8 cellular contexts compared by ENCODE assay signal in the genomic region with DNA sequence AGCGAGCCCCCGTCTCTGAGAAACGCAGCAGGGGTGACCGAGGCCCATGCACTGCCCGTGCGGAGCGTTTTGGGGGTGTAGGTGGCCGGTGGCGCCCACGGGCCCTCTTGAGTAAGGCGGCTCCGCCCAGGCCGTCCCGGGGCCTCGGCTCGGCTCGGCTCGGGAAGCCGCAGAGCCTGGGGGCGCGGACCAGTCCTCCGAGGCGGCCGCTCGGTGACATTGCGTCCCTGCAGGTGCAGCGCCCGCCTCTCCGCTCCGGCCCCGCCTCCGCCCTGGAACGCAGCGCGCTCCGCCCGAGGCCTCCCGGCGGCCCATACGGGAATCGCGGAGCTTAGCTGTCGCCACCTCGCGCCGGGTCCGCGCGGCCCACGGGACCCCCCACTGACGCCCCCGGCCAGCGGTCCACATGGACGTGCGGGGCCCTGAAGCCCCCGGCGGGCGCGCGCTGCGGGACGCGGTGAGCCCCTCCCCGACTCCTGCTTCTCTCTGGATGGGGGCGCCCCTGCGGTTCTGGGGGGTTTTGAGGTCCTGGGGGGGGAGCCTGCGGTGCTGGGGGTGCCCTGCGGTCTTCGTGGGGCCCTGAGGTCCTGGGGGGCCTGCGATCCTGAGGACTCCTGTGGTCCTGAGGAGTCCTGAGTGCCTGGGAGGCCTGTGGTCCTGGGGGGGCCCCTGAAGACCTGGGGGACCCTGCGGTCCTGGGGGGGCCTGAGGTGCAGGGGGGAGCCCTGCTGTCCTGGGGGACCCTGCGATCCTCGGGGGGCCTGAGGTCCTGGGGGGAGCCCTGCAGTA. TPM values are rescaled to one million over a fixed set of nuclear protein-coding genes. Genes with fewer than 3 reads are reported as not detected.
A peak's percentile ranks its signal among the peaks of the same experiment; 100 is the strongest.
DNase-seq lines count a peak whose midpoint lies in the region; ATAC-seq and TF ChIP-seq lines count a peak whose summit lies in the region.

A gene (plus strand): TSS at position 314 of the 789 bp plus-strand sequence. CDS start 93 bp downstream, at position 407.

- POLR2A ChIA-PET in HEK293 (lab: Yijun Ruan, JAX) = interaction anchor here (0.5 kb wide), 1 partner anchor 13 kb away, joined by 3 read pairs; a partner anchor contains a TSS
- POLR2A ChIA-PET in activated CD4-positive, alpha-beta memory T cell treated with anti-CD3 and anti-CD28 coated beads, Interleukin-2, amount 10 ng/mL, durations not matched to agents 7 days and 5 days (lab: Charles Lee) = interaction anchor here (2.3 to 3.5 kb wide), 3 partner anchors 12 to 23 kb away, joined by 14 to 34 read pairs (median 17); a partner anchor contains a TSS

- CTCF ChIA-PET in HEK293 (lab: Yijun Ruan, JAX) = interaction anchor here (0.6 to 0.7 kb wide), 3 partner anchors 35 to 346 kb away, joined by 3 to 5 read pairs (median 3); no protein-coding TSS in a partner anchor
- CTCF ChIA-PET in activated CD4-positive, alpha-beta memory T cell treated with anti-CD3 and anti-CD28 coated beads, Interleukin-2, amount 10 ng/mL, durations not matched to agents 7 days and 5 days (lab: Charles Lee) = no interaction called here

- H3K9me3 Mint-ChIP-seq in activated CD4-positive, alpha-beta memory T cell treated with anti-CD3 and anti-CD28 coated beads, Interleukin-2, amount 10 ng/mL, durations not matched to agents 7 days and 5 days = no peaks in the 10 kb centered on the region
- no peaks in the 10 kb centered on the region for H3K9me3 Mint-ChIP-seq in stimulated activated naive CD8-positive, alpha-beta T cell treated with anti-CD3 and anti-CD28 coated beads, Interleukin-15, amount 100 ng/mL, for 72 hours

- no peaks in the 10 kb centered on the region for H3K79me2 ChIP-seq in mesendoderm (ENCODE audit: control insufficient read depth, insufficient read depth, low read length)

- H3K9me3 ChIP-seq in HEK293 (ENCODE audit: control insufficient read depth, insufficient read depth, low read depth, low read length) = no peaks in the 10 kb centered on the region
- H3K9me3 ChIP-seq in effector memory CD4-positive, alpha-beta T cell (ENCODE audit: control insufficient read depth, low read length) = no peaks in the 10 kb centered on the region

- no peak within 1 kb of the TSS for H4K8ac ChIP-seq in mesendoderm (ENCODE audit: low read depth, low read length)

- H4K5ac ChIP-seq in mesendoderm (ENCODE audit: low read length) = no peak within 1 kb of the TSS

- peak within 1 kb of the TSS; percentile 76 for H3K27ac Mint-ChIP-seq in activated CD4-positive, alpha-beta memory T cell treated with anti-CD3 and anti-CD28 coated beads, Interleukin-2, amount 10 ng/mL, durations not matched to agents 7 days and 5 days
- H3K27ac Mint-ChIP-seq in stimulated activated naive CD8-positive, alpha-beta T cell treated with anti-CD3 and anti-CD28 coated beads, Interleukin-15, amount 100 ng/mL, for 72 hours = peak within 1 kb of the TSS; percentile 79 to 96

- no peak within 1 kb of the TSS for H3K23ac ChIP-seq in mesendoderm (ENCODE audit: low read length)

- H3K79me1 ChIP-seq in mesendoderm (ENCODE audit: low read length) = no peaks in the 10 kb centered on the region

- H2BK120ac ChIP-seq in mesendoderm (ENCODE audit: low read depth, low read length) = no peak within 1 kb of the TSS

- peak; percentile 68 for ATAC-seq in stimulated activated naive CD8-positive, alpha-beta T cell treated with anti-CD3 and anti-CD28 coated beads, Interleukin-15, amount 100 ng/mL, for 72 hours
- ATAC-seq in HG03439 (IDR thresholded peaks at IDR 0.05; ENCODE audit: unreplicated experiment) = no peak

- H3K4ac ChIP-seq in mesendoderm (ENCODE audit: low read depth, low read length) = no peak within 1 kb of the TSS

- WGBS in mesendoderm (ENCODE audit: extremely low coverage, insufficient coverage, low lambda C conversion rate) = no CpG with 5 or more reads among the region's 73 CpGs

- peaks cover 5% of the 10 kb centered on the region for H3K36me3 Mint-ChIP-seq in activated CD4-positive, alpha-beta memory T cell treated with anti-CD3 and anti-CD28 coated beads, Interleukin-2, amount 10 ng/mL, durations not matched to agents 7 days and 5 days (ENCODE audit: low read depth)

- H2AK5ac ChIP-seq in mesendoderm (ENCODE audit: low read length) = no peak within 1 kb of the TSS

- H3K56ac ChIP-seq in mesendoderm (ENCODE audit: low read length) = peak within 1 kb of the TSS; percentile 34

- H3K4me1 Mint-ChIP-seq in activated CD4-positive, alpha-beta memory T cell treated with anti-CD3 and anti-CD28 coated beads, Interleukin-2, amount 10 ng/mL, durations not matched to agents 7 days and 5 days = peaks cover 50% of the 10 kb centered on the region
- H3K4me1 Mint-ChIP-seq in stimulated activated naive CD8-positive, alpha-beta T cell treated with anti-CD3 and anti-CD28 coated beads, Interleukin-15, amount 100 ng/mL, for 72 hours = peaks cover 47% of the 10 kb centered on the region

- H2BK5ac ChIP-seq in mesendoderm (ENCODE audit: low read length) = no peak within 1 kb of the TSS

- TF ChIP-seq CTCF in GM13977 (IDR thresholded peaks at IDR 0.05; ENCODE audit: extremely low read depth, insufficient read depth, missing control alignments) (peak; percentile 37), HEK293 (tag by site-specific recombination; IDR thresholded peaks at IDR 0.05) (peak; percentile 46; the same call in 1 of the 2 replicates)

- peaks cover 18% of the 10 kb centered on the region for H3K4me1 ChIP-seq in HEK293 (ENCODE audit: control insufficient read depth, insufficient read depth, low read length)
- peaks cover 3% of the 10 kb centered on the region for H3K4me1 ChIP-seq in effector memory CD4-positive, alpha-beta T cell (ENCODE audit: control insufficient read depth, insufficient read depth, low read length, poor library complexity, severe bottlenecking)
- peaks cover 4% of the 10 kb centered on the region for H3K4me1 ChIP-seq in mesendoderm (ENCODE audit: control insufficient read depth, low read depth, low read length)

- H3K27me3 ChIP-seq in effector memory CD4-positive, alpha-beta T cell (replicated peaks; ENCODE audit: control insufficient read depth, insufficient read depth, low read length, poor library complexity, severe bottlenecking) = no peaks in the 10 kb centered on the region
- no peaks in the 10 kb centered on the region for H3K27me3 ChIP-seq in mesendoderm (ENCODE audit: insufficient read depth, low read length, poor library complexity)

- H2BK15ac ChIP-seq in mesendoderm (replicated peaks; ENCODE audit: low read depth) = no peak within 1 kb of the TSS

- H3K27ac ChIP-seq in HEK293 (ENCODE audit: extremely low read depth, low read depth, low read length) = peak within 1 kb of the TSS; percentile 72
- peak within 1 kb of the TSS; percentile 51 for H3K27ac ChIP-seq in effector memory CD4-positive, alpha-beta T cell (ENCODE audit: insufficient read depth, low read length, poor library complexity, severe bottlenecking)
- no peak within 1 kb of the TSS for H3K27ac ChIP-seq in mesendoderm (ENCODE audit: low read depth, low read length)

- peaks cover 5 to 7% of the 10 kb centered on the region in 2 experiments; a peak in 2 of 3 replicates for H3K36me3 ChIP-seq in HEK293 (ENCODE audit: control insufficient read depth in 2 of 2, insufficient read depth in 1 of 2, low read length in 2 of 2)
- H3K36me3 ChIP-seq in effector memory CD4-positive, alpha-beta T cell (ENCODE audit: control insufficient read depth, insufficient read depth, low read length) = no peaks in the 10 kb centered on the region
- no peaks in the 10 kb centered on the region for H3K36me3 ChIP-seq in mesendoderm (ENCODE audit: control insufficient read depth, insufficient read depth, low read length)

- H3K18ac ChIP-seq in mesendoderm (ENCODE audit: low read length) = peak within 1 kb of the TSS; percentile 3

- peak within 1 kb of the TSS; percentile 36 for H3K9ac ChIP-seq in mesendoderm (ENCODE audit: low read length)

- H3K27me3 Mint-ChIP-seq in activated CD4-positive, alpha-beta memory T cell treated with anti-CD3 and anti-CD28 coated beads, Interleukin-2, amount 10 ng/mL, durations not matched to agents 7 days and 5 days = peaks cover 6% of the 10 kb centered on the region
- H3K27me3 Mint-ChIP-seq in stimulated activated naive CD8-positive, alpha-beta T cell treated with anti-CD3 and anti-CD28 coated beads, Interleukin-15, amount 100 ng/mL, for 72 hours = no peaks in the 10 kb centered on the region

- peak within 1 kb of the TSS; percentile 69 for H3K4me3 Mint-ChIP-seq in activated CD4-positive, alpha-beta memory T cell treated with anti-CD3 and anti-CD28 coated beads, Interleukin-2, amount 10 ng/mL, durations not matched to agents 7 days and 5 days
- H3K4me3 Mint-ChIP-seq in stimulated activated naive CD8-positive, alpha-beta T cell treated with anti-CD3 and anti-CD28 coated beads, Interleukin-15, amount 100 ng/mL, for 72 hours = peak within 1 kb of the TSS; percentile 73 to 87

- DNase-seq in GM13977 (ENCODE audit: low spot score) (peak; percentile 92), NCI-H1930 (lab: John Stamatoyannopoulos, UW) (peak; percentile 60 to 72), mesendoderm (peak; percentile 70)
- DNase-seq in activated CD4-positive, alpha-beta memory T cell treated with anti-CD3 and anti-CD28 coated beads, Interleukin-2, amount 10 ng/mL, durations not matched to agents 7 days and 5 days = peak; percentile 68
- peak; percentile 36 to 53 (median 45) for DNase-seq in effector memory CD4-positive, alpha-beta T cell
- peak; percentile 63 to 70 for DNase-seq in stimulated activated naive CD8-positive, alpha-beta T cell treated with anti-CD3 and anti-CD28 coated beads, Interleukin-15, amount 100 ng/mL, for 72 hours

- in situ Hi-C loops in GM13977 (cut with MboI; ENCODE audit: low pct_unique_long_range_greater_than_20kb, low sequenced_read_pairs, unreplicated experiment) = no loop called here

- H3K4me2 ChIP-seq in mesendoderm (ENCODE audit: low read length) = no peak within 1 kb of the TSS

- H3K4me3 ChIP-seq in HEK293 (ENCODE audit: low read depth, low read length) (peak within 1 kb of the TSS; percentile 52), mesendoderm (ENCODE audit: low read length) (no peak within 1 kb of the TSS)
- H3K4me3 ChIP-seq in effector memory CD4-positive, alpha-beta T cell (ENCODE audit: insufficient read depth, low read depth, low read length, poor library complexity, severe bottlenecking) = peak within 1 kb of the TSS; percentile 62

TF ChIP-seq in HEK293, 187 proteins besides CTCF, POLR2A, EP300 and RAD21 (continues in another document):
- TF ChIP-seq ZNF549 (tag by site-specific recombination; IDR thresholded peaks at IDR 0.05) = no peak

RNA-seq across cellular contexts. Expression of the gene that starts here (rescaled TPM):
- total RNA-seq in activated CD4-positive, alpha-beta memory T cell treated with anti-CD3 and anti-CD28 coated beads, Interleukin-2, amount 10 ng/mL, durations not matched to agents 7 days and 5 days = 1 to 10 TPM; 9.0 to 9.2 TPM
- polyA plus RNA-seq in mesendoderm (2013, experiment 1 of 2) = 0.18 TPM
- polyA plus RNA-seq in mesendoderm (2013, experiment 2 of 2) = 0.08 TPM
